ENCODE assay signal across 1 cellular context in genomic region chr1:6423321-6423999, GRCh38.
TF ChIP-seq lines count a peak whose summit lies in the region.

No MANE protein-coding gene starts in this region.

TF ChIP-seq in endothelial cell of umbilical vein, 7 proteins besides CTCF, POLR2A, EP300 and RAD21:
- peak; percentile 62 for TF ChIP-seq POLR2AphosphoS5 (IDR thresholded peaks at IDR 0.05; ENCODE audit: insufficient read depth, low read depth, low read length)
- TF ChIP-seq GATA2 (IDR thresholded peaks at IDR 0.05; ENCODE audit: insufficient read depth, insufficient read length, low read depth, low read length): no peak
- TF ChIP-seq FOS (IDR thresholded peaks at IDR 0.05; ENCODE audit: borderline replicate concordance, insufficient read depth, low read length): peak; percentile 57
- no peak for TF ChIP-seq MAX (IDR thresholded peaks at IDR 0.05; ENCODE audit: insufficient read depth, insufficient read length)
- no peak for TF ChIP-seq MYC (IDR thresholded peaks at IDR 0.05; ENCODE audit: low read depth, low read length)
- TF ChIP-seq JUN (IDR thresholded peaks at IDR 0.05; ENCODE audit: borderline replicate concordance, insufficient read depth, insufficient read length, low read depth): peak; percentile 26
